In the genomic region with DNA sequence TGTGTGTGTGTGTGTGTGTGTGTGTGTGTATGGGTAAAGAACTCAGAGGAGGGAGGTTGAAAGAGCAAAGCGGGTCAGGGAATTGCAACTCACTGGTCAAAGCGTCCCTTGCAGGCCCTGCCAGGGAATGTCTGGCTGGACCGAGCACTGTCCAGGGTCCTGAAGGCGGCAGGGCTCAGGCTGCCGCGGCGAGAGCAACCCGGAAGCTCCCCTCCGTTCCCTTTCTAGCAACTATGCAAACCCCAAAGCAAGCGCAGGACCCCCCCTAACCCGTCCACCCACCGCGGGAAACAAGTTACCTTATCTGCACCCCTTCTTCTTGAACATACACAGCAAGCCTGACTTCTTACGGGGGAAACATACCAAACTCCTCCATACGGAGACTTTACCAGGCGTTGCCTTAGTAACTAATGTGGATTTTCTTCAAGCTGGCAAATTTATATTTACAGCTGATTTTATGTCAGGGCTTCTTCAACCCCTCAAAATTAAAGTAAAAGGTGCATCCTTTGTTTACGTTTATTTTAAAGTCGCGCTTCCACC, we compare ENCODE assay signal across 1 cellular context.
A peak's percentile ranks its signal among the peaks of the same experiment; 100 is the strongest.
TF ChIP-seq lines count a peak whose summit lies in the region.

No MANE protein-coding gene starts in this region.

TF ChIP-seq in HepG2, 621 proteins besides CTCF, POLR2A, EP300 and RAD21 (continued from another document):
- TF ChIP-seq, protein P1, sequence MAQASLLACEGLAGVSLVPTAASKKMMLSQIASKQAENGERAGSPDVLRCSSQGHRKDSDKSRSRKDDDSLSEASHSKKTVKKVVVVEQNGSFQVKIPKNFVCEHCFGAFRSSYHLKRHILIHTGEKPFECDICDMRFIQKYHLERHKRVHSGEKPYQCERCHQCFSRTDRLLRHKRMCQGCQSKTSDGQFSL (CRISPR knock-in tag; IDR thresholded peaks at IDR 0.05) = peak; percentile 36; the same call in 1 of the 2 replicates
- TF ChIP-seq, protein P2, sequence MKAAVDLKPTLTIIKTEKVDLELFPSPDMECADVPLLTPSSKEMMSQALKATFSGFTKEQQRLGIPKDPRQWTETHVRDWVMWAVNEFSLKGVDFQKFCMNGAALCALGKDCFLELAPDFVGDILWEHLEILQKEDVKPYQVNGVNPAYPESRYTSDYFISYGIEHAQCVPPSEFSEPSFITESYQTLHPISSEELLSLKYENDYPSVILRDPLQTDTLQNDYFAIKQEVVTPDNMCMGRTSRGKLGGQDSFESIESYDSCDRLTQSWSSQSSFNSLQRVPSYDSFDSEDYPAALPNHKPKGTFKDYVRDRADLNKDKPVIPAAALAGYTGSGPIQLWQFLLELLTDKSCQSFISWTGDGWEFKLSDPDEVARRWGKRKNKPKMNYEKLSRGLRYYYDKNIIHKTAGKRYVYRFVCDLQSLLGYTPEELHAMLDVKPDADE (CRISPR knock-in tag; IDR thresholded peaks at IDR 0.05) = peak; percentile 94
- TF ChIP-seq, protein P3, sequence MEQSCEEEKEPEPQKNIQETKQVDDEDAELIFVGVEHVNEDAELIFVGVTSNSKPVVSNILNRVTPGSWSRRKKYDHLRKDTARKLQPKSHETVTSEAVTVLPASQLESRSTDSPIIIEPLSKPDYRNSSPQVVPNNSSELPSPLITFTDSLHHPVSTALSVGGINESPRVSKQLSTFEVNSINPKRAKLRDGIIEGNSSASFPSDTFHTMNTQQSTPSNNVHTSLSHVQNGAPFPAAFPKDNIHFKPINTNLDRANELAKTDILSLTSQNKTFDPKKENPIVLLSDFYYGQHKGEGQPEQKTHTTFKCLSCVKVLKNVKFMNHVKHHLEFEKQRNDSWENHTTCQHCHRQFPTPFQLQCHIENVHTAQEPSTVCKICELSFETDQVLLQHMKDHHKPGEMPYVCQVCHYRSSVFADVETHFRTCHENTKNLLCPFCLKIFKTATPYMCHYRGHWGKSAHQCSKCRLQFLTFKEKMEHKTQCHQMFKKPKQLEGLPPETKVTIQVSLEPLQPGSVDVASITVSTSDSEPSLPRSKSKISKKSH (CRISPR knock-in tag; IDR thresholded peaks at IDR 0.05; ENCODE audit: borderline replicate concordance) = peak; percentile 90
- TF ChIP-seq, protein P4, sequence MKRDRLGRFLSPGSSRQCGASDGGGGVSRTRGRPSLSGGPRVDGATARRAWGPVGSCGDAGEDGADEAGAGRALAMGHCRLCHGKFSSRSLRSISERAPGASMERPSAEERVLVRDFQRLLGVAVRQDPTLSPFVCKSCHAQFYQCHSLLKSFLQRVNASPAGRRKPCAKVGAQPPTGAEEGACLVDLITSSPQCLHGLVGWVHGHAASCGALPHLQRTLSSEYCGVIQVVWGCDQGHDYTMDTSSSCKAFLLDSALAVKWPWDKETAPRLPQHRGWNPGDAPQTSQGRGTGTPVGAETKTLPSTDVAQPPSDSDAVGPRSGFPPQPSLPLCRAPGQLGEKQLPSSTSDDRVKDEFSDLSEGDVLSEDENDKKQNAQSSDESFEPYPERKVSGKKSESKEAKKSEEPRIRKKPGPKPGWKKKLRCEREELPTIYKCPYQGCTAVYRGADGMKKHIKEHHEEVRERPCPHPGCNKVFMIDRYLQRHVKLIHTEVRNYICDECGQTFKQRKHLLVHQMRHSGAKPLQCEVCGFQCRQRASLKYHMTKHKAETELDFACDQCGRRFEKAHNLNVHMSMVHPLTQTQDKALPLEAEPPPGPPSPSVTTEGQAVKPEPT (CRISPR knock-in tag; IDR thresholded peaks at IDR 0.05; ENCODE audit: low read depth) = 0 out of 2 replicates have a peak, but pooled peaks have one; percentile 52
- peak; percentile 56; the same call in 1 of the 2 replicates for TF ChIP-seq ZBTB38 (CRISPR knock-in tag; IDR thresholded peaks at IDR 0.05)
- no peak for TF ChIP-seq ZNF652 (CRISPR knock-in tag; IDR thresholded peaks at IDR 0.05; ENCODE audit: borderline replicate concordance, low read depth)
- no peak for TF ChIP-seq RELA (CRISPR knock-in tag; IDR thresholded peaks at IDR 0.05)
- TF ChIP-seq ZIK1 (CRISPR knock-in tag; IDR thresholded peaks at IDR 0.05; ENCODE audit: borderline replicate concordance, low read depth) = peak; percentile 70
- TF ChIP-seq, protein P5, sequence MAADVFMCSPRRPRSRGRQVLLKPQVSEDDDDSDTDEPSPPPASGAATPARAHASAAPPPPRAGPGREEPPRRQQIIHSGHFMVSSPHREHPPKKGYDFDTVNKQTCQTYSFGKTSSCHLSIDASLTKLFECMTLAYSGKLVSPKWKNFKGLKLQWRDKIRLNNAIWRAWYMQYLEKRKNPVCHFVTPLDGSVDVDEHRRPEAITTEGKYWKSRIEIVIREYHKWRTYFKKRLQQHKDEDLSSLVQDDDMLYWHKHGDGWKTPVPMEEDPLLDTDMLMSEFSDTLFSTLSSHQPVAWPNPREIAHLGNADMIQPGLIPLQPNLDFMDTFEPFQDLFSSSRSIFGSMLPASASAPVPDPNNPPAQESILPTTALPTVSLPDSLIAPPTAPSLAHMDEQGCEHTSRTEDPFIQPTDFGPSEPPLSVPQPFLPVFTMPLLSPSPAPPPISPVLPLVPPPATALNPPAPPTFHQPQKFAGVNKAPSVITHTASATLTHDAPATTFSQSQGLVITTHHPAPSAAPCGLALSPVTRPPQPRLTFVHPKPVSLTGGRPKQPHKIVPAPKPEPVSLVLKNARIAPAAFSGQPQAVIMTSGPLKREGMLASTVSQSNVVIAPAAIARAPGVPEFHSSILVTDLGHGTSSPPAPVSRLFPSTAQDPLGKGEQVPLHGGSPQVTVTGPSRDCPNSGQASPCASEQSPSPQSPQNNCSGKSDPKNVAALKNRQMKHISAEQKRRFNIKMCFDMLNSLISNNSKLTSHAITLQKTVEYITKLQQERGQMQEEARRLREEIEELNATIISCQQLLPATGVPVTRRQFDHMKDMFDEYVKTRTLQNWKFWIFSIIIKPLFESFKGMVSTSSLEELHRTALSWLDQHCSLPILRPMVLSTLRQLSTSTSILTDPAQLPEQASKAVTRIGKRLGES (CRISPR knock-in tag; IDR thresholded peaks at IDR 0.05; ENCODE audit: borderline replicate concordance) = peak; percentile 95
- TF ChIP-seq RARG (CRISPR knock-in tag; IDR thresholded peaks at IDR 0.05; ENCODE audit: low read depth) = peak; percentile 73; the same call in 1 of the 2 replicates
- TF ChIP-seq ZNF225 (CRISPR knock-in tag; IDR thresholded peaks at IDR 0.05) = peak; percentile 97; the same call in 1 of the 2 replicates
- TF ChIP-seq ZNF549 (CRISPR knock-in tag; IDR thresholded peaks at IDR 0.05) = peak; percentile 67; the same call in 1 of the 2 replicates
- TF ChIP-seq SKI (IDR thresholded peaks at IDR 0.05; ENCODE audit: partially characterized antibody) = no peak
- TF ChIP-seq ZNF333 (CRISPR knock-in tag; IDR thresholded peaks at IDR 0.05; ENCODE audit: borderline replicate concordance) = peak; percentile 79; the same call in 1 of the 2 replicates
- peak; percentile 58; the same call in 1 of the 2 replicates for TF ChIP-seq JUNB (CRISPR knock-in tag; IDR thresholded peaks at IDR 0.05; ENCODE audit: borderline replicate concordance)
- TF ChIP-seq ZNF614 (CRISPR knock-in tag; IDR thresholded peaks at IDR 0.05; ENCODE audit: borderline replicate concordance) = peak; percentile 58; the same call in 1 of the 2 replicates
- TF ChIP-seq ZBTB3 (CRISPR knock-in tag; IDR thresholded peaks at IDR 0.05; ENCODE audit: borderline replicate concordance, low read depth) = 0 out of 2 replicates have a peak, but pooled peaks have one; percentile 34
- peak; percentile 84; the same call in 1 of the 2 replicates for TF ChIP-seq TP53 (CRISPR knock-in tag; conservative IDR thresholded peaks at IDR 0.05)
- peak; percentile 84 for TF ChIP-seq TMF1 (CRISPR knock-in tag; IDR thresholded peaks at IDR 0.05; ENCODE audit: low read depth)
- TF ChIP-seq ARID2 (CRISPR knock-in tag; IDR thresholded peaks at IDR 0.05; ENCODE audit: borderline replicate concordance) = 0 out of 2 replicates have a peak, but pooled peaks have one; percentile 58
- TF ChIP-seq, protein P6, sequence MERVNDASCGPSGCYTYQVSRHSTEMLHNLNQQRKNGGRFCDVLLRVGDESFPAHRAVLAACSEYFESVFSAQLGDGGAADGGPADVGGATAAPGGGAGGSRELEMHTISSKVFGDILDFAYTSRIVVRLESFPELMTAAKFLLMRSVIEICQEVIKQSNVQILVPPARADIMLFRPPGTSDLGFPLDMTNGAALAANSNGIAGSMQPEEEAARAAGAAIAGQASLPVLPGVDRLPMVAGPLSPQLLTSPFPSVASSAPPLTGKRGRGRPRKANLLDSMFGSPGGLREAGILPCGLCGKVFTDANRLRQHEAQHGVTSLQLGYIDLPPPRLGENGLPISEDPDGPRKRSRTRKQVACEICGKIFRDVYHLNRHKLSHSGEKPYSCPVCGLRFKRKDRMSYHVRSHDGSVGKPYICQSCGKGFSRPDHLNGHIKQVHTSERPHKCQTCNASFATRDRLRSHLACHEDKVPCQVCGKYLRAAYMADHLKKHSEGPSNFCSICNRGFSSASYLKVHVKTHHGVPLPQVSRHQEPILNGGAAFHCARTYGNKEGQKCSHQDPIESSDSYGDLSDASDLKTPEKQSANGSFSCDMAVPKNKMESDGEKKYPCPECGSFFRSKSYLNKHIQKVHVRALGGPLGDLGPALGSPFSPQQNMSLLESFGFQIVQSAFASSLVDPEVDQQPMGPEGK (CRISPR knock-in tag; IDR thresholded peaks at IDR 0.05) = peak; percentile 48
- TF ChIP-seq REPIN1 (CRISPR knock-in tag; IDR thresholded peaks at IDR 0.05; ENCODE audit: borderline replicate concordance, low read depth) = peak; percentile 87; the same call in 1 of the 2 replicates
- no peak for TF ChIP-seq ATRX (CRISPR knock-in tag; IDR thresholded peaks at IDR 0.05; ENCODE audit: borderline replicate concordance)
TF ChIP-seq in HepG2: peak in this region for 337.
